15 cellular contexts compared by ENCODE assay signal in the genomic region with DNA sequence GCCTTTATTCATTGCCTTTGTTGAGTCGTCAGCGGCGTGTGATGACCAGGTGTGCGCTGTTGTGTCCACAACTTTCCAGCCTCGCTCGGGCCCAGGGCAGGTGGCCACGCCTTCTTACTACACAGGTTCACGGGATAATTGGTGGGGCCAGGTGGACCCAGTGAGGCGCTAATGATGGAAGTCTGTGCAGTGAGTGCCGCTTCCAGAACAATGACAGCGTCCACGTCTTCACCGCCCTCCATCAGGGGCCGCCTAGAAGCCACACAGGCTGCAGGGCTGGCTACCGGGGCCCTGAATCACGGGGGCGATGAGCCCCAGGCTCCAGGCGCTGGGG.
"Had no signal": no experiment of that assay in that cellular context is flagged by ENCODE, and none has a peak within 500 bp of the region (broad histone marks: within the 10 kb centered on the region; RNA-seq: fewer than 3 reads in every experiment).

No MANE protein-coding gene starts in this region.

- H3K36me3 Mint-ChIP-seq: activated naive CD4-positive, alpha-beta T cell treated with anti-CD3 and anti-CD28 coated beads, Interleukin-2, amount 10 ng/mL, durations not matched to agents 7 days and 5 days; immature natural killer cell had no signal

- H3K4me3 ChIP-seq: body of pancreas, lung, testis had no signal

- H3K27ac Mint-ChIP-seq: activated naive CD4-positive, alpha-beta T cell treated with anti-CD3 and anti-CD28 coated beads, Interleukin-2, amount 10 ng/mL, durations not matched to agents 7 days and 5 days; immature natural killer cell had no signal

- H3K27ac ChIP-seq: body of pancreas, parathyroid adenoma, testis, WERI-Rb-1 had no signal

- DNase-seq: activated CD4-positive, alpha-beta T cell treated with anti-CD3 and anti-CD28 coated beads for 4 hours; activated CD8-positive, alpha-beta memory T cell treated with anti-CD3 and anti-CD28 coated beads for 24 hours; activated naive CD4-positive, alpha-beta T cell treated with anti-CD3 and anti-CD28 coated beads, Interleukin-2, amount 10 ng/mL, durations not matched to agents 7 days and 5 days; body of pancreas; glutamatergic neuron; immature natural killer cell; left cardiac atrium; stimulated activated CD4-positive, alpha-beta T cell treated with anti-CD3 and anti-CD28 coated beads, Interleukin-2, amount 100 ng/mL, for 48 hours; stimulated activated naive CD8-positive, alpha-beta T cell treated with anti-CD3 and anti-CD28 coated beads, Interleukin-15, Interleukin-2, amounts not matched to agents 100 U/mL and 50 U/mL, for 24 hours; T1000; testis had no signal

- H3K27me3 ChIP-seq: body of pancreas, testis had no signal

- ATAC-seq: body of pancreas; esophagus mucosa; left cardiac atrium; stimulated activated naive CD8-positive, alpha-beta T cell treated with anti-CD3 and anti-CD28 coated beads, Interleukin-15, Interleukin-2, amounts not matched to agents 100 U/mL and 50 U/mL, for 24 hours had no signal

- H3K4me3 Mint-ChIP-seq: activated naive CD4-positive, alpha-beta T cell treated with anti-CD3 and anti-CD28 coated beads, Interleukin-2, amount 10 ng/mL, durations not matched to agents 7 days and 5 days; immature natural killer cell had no signal

- H3K9me3 Mint-ChIP-seq: activated naive CD4-positive, alpha-beta T cell treated with anti-CD3 and anti-CD28 coated beads, Interleukin-2, amount 10 ng/mL, durations not matched to agents 7 days and 5 days; immature natural killer cell had no signal
